In genomic region chr2:234107861-234108260, GRCh38 we compare ENCODE assay signal across 36 cellular contexts. TPM values are rescaled to one million over a fixed set of nuclear protein-coding genes. Genes with fewer than 3 reads are reported as not detected.
"Had no signal": no experiment of that assay in that cellular context is flagged by ENCODE, and none has a peak within 500 bp of the region (broad histone marks: within the 10 kb centered on the region; RNA-seq: fewer than 3 reads in every experiment).

No MANE protein-coding gene starts in this region.

- H3K27ac ChIP-seq: adrenal gland, breast epithelium, coronary artery, dorsolateral prefrontal cortex, esophagus muscularis mucosa, gastroesophageal sphincter, heart right ventricle, WERI-Rb-1 had no signal

- ATAC-seq: activated CD4-positive, CD25-positive, alpha-beta regulatory T cell treated with anti-CD3 and anti-CD28 coated beads, Interleukin-2, amount 50 U/mL, for 24 hours; activated CD8-positive, alpha-beta memory T cell treated with anti-CD3 and anti-CD28 coated beads, Interleukin-2, amount 10 ng/mL, durations not matched to agents 7 days and 5 days; activated CD8-positive, alpha-beta T cell treated with anti-CD3 and anti-CD28 coated beads, Interleukin-2, amount 10 ng/mL, durations not matched to agents 7 days and 5 days; activated naive CD8-positive, alpha-beta T cell treated with anti-CD3 and anti-CD28 coated beads, Interleukin-2, amount 50 U/mL, for 24 hours; gastroesophageal sphincter; heart right ventricle; T-helper 17 cell had no signal

- H3K27me3 ChIP-seq: adrenal gland, breast epithelium had no signal

- H3K36me3 ChIP-seq: adrenal gland, breast epithelium, esophagus muscularis mucosa, gastroesophageal sphincter, heart right ventricle, WERI-Rb-1 had no signal

- H3K4me1 ChIP-seq: adrenal gland, breast epithelium, esophagus muscularis mucosa, gastroesophageal sphincter, heart right ventricle had no signal

- H3K4me3 ChIP-seq: adrenal gland, breast epithelium, coronary artery, dorsolateral prefrontal cortex, esophagus muscularis mucosa, gastroesophageal sphincter, heart right ventricle had no signal

- DNase-seq: activated B cell treated with CpG ODN at 0.5 μM for 24 hours; activated CD4-positive, alpha-beta memory T cell treated with anti-CD3 and anti-CD28 coated beads for 36 hours; activated CD4-positive, alpha-beta T cell treated with anti-CD3 and anti-CD28 coated beads, Interleukin-2, amount 10 ng/mL, durations not matched to agents 24 days and 14 days; activated CD8-positive, alpha-beta memory T cell treated with anti-CD3 and anti-CD28 coated beads, Interleukin-2, amount 10 ng/mL, durations not matched to agents 7 days and 5 days; activated CD8-positive, alpha-beta memory T cell treated with anti-CD3 and anti-CD28 coated beads, Interleukin-2, amount 50 U/mL, for 4 hours; activated CD8-positive, alpha-beta T cell treated with anti-CD3 and anti-CD28 coated beads, Interleukin-2, amount 10 ng/mL, durations not matched to agents 7 days and 5 days; activated effector memory CD4-positive, alpha-beta T cell treated with anti-CD3 and anti-CD28 coated beads, Interleukin-2, amount 50 U/mL, for 16 hours; activated naive CD4-positive, alpha-beta T cell treated with anti-CD3 and anti-CD28 coated beads for 36 hours; activated naive CD8-positive, alpha-beta T cell treated with anti-CD3 and anti-CD28 coated beads for 36 hours; activated naive CD8-positive, alpha-beta T cell treated with anti-CD3 and anti-CD28 coated beads, Interleukin-2, amount 50 U/mL, for 24 hours; activated T-cell treated with anti-CD3 and anti-CD28 coated beads, Interleukin-2, amount 50 U/mL, for 1 hour; activated T-cell treated with anti-CD3 and anti-CD28 coated beads, Interleukin-2, amount 50 U/mL, for 48 hours; adrenal gland; amygdala; aorta; dorsolateral prefrontal cortex; effector memory CD4-positive, alpha-beta T cell; endodermal cell; erythroblast; foreskin melanocyte; heart right ventricle; T-helper 1 cell; T-helper 17 cell; T1000; WERI-Rb-1 had no signal

- H3K9me3 ChIP-seq: adrenal gland, breast epithelium, esophagus muscularis mucosa, gastroesophageal sphincter, heart right ventricle had no signal

RNA-seq across cellular contexts. Expression of gene SPP2, which starts 57.4 kb away (rescaled TPM):
- total RNA-seq: activated B cell treated with CpG ODN at 0.5 μM for 24 hours; activated CD4-positive, alpha-beta memory T cell treated with anti-CD3 and anti-CD28 coated beads for 36 hours; activated CD4-positive, alpha-beta T cell treated with anti-CD3 and anti-CD28 coated beads, Interleukin-2, amount 10 ng/mL, durations not matched to agents 24 days and 14 days; activated CD8-positive, alpha-beta memory T cell treated with anti-CD3 and anti-CD28 coated beads for 36 hours; activated CD8-positive, alpha-beta memory T cell treated with anti-CD3 and anti-CD28 coated beads, Interleukin-2, amount 10 ng/mL, durations not matched to agents 7 days and 5 days; activated CD8-positive, alpha-beta T cell treated with anti-CD3 and anti-CD28 coated beads, Interleukin-2, amount 10 ng/mL, durations not matched to agents 7 days and 5 days; activated naive CD4-positive, alpha-beta T cell treated with anti-CD3 and anti-CD28 coated beads for 36 hours; activated naive CD8-positive, alpha-beta T cell treated with anti-CD3 and anti-CD28 coated beads for 36 hours; activated T-helper 1 cell treated with anti-CD3 and anti-CD28 coated beads, Interleukin-12 subunit alpha, Interleukin-12 subunit beta, Interleukin-2, Interleukin-4 antibody, amounts not matched to agents 30 ng/mL and 10 ng/mL and 1 ng/mL, durations not matched to agents 14 hours and 24 hours and 36 hours; activated T-helper 2 cell treated with anti-CD3 and anti-CD28 coated beads, Interferon-gamma antibody, Interleukin-2, Interleukin-4, amounts not matched to agents 10 μg/mL and 5 μg/mL and 100 μg/mL, durations not matched to agents 14 hours and 24 hours and 36 hours; adrenal gland; aorta; breast epithelium; cardiac septum; cerebellum; endodermal cell; esophagus muscularis mucosa; gastroesophageal sphincter; glomerular endothelial cell; heart right ventricle; T-helper 17 cell had no signal
- polyA plus RNA-seq: adrenal gland, aorta, heart right ventricle had no signal
